1 cellular context compared by ENCODE assay signal in genomic region chr17:5035356-5035755, GRCh38.
TF ChIP-seq lines count a peak whose summit lies in the region.

Gene SLC52A1 (minus strand): TSS chr17:5035426. CDS start chr17:5034606, 820 bp downstream.

TF ChIP-seq in endothelial cell of umbilical vein, 7 proteins besides CTCF, POLR2A, EP300 and RAD21 (continued from another document):
- TF ChIP-seq GATA2 (IDR thresholded peaks at IDR 0.05; ENCODE audit: insufficient read depth, insufficient read length, low read depth, low read length) = no peak
- TF ChIP-seq MYC (IDR thresholded peaks at IDR 0.05; ENCODE audit: low read depth, low read length) = no peak
